In genomic region chr2:162111958-162112850, GRCh38 we compare ENCODE assay signal across 33 cellular contexts. TPM values are rescaled to one million over a fixed set of nuclear protein-coding genes. Genes with fewer than 3 reads are reported as not detected.
DNase-seq lines count a peak whose midpoint lies in the region; ATAC-seq and TF ChIP-seq lines count a peak whose summit lies in the region.
"Had no signal": no experiment of that assay in that cellular context is flagged by ENCODE, and none has a peak within 500 bp of the region (broad histone marks: within the 10 kb centered on the region; RNA-seq: fewer than 3 reads in every experiment).

No MANE protein-coding gene starts in this region.

- no peaks in the 10 kb centered on the region for H3K27me3 Mint-ChIP-seq in type B pancreatic cell
- H3K27me3 Mint-ChIP-seq: activated naive CD8-positive, alpha-beta T cell; central memory CD8-positive, alpha-beta T cell; dendritic cell treated with granulocyte-macrophage colony-stimulating factor and Interleukin-4, amounts not matched to agents 40 ng/mL and 50 ng/mL, for 4 days; stimulated activated naive CD8-positive, alpha-beta T cell treated with anti-CD3 and anti-CD28 coated beads, Interleukin-15, Interleukin-2, amounts not matched to agents 100 ng/mL and 50 ng/mL, for 24 hours had no signal

- H3K36me3 ChIP-seq in lower lobe of right lung (no peaks in the 10 kb centered on the region), testis (ENCODE audit: low read depth, missing control alignments) (no peaks in the 10 kb centered on the region)
- H3K36me3 ChIP-seq: tibial artery had no signal

- no peak overlapping the region for H3K4me3 Mint-ChIP-seq in type B pancreatic cell
- H3K4me3 Mint-ChIP-seq: activated naive CD8-positive, alpha-beta T cell; central memory CD8-positive, alpha-beta T cell; dendritic cell treated with granulocyte-macrophage colony-stimulating factor and Interleukin-4, amounts not matched to agents 40 ng/mL and 50 ng/mL, for 4 days; natural killer cell; stimulated activated naive CD8-positive, alpha-beta T cell treated with anti-CD3 and anti-CD28 coated beads, Interleukin-15, Interleukin-2, amounts not matched to agents 100 ng/mL and 50 ng/mL, for 24 hours had no signal

- no peak for TF ChIP-seq CTCF in lower lobe of right lung (IDR thresholded peaks at IDR 0.05)
- TF ChIP-seq CTCF in type B pancreatic cell (conservative IDR thresholded peaks at IDR 0.05): no peak
- TF ChIP-seq CTCF in testis (IDR thresholded peaks at IDR 0.05): no peak

- H3K4me1 ChIP-seq in lower lobe of right lung (peaks cover 26% of the 10 kb centered on the region), testis (no peaks in the 10 kb centered on the region)

- H3K4me3 ChIP-seq in lower lobe of right lung (no peak overlapping the region), testis (no peak overlapping the region)
- H3K4me3 ChIP-seq: skin epidermis, tibial artery had no signal

- TF ChIP-seq POLR2A in testis (IDR thresholded peaks at IDR 0.05): no peak

- H3K36me3 Mint-ChIP-seq in type B pancreatic cell: no peaks in the 10 kb centered on the region
- H3K36me3 Mint-ChIP-seq: natural killer cell had no signal

- H3K9me3 ChIP-seq in lower lobe of right lung (no peaks in the 10 kb centered on the region), testis (no peaks in the 10 kb centered on the region)
- H3K9me3 ChIP-seq: tibial artery had no signal

- no peaks in the 10 kb centered on the region for H3K27me3 ChIP-seq in lower lobe of right lung (ENCODE audit: low read depth)
- H3K27me3 ChIP-seq in testis: no peaks in the 10 kb centered on the region
- H3K27me3 ChIP-seq: tibial artery had no signal

- H3K9me3 Mint-ChIP-seq in type B pancreatic cell: peaks cover 9% of the 10 kb centered on the region
- H3K9me3 Mint-ChIP-seq: central memory CD8-positive, alpha-beta T cell had no signal

- 89 to 93% methylated on average over 5 of the region's 5 CpGs for WGBS in testis, 2 donors

- H3K4me1 Mint-ChIP-seq in type B pancreatic cell (ENCODE audit: unreplicated experiment): peaks cover 11% of the 10 kb centered on the region
- H3K4me1 Mint-ChIP-seq: central memory CD8-positive, alpha-beta T cell; natural killer cell had no signal

- H3K27ac Mint-ChIP-seq in type B pancreatic cell: no peak overlapping the region
- H3K27ac Mint-ChIP-seq: activated naive CD8-positive, alpha-beta T cell; dendritic cell treated with granulocyte-macrophage colony-stimulating factor and Interleukin-4, amounts not matched to agents 40 ng/mL and 50 ng/mL, for 4 days; natural killer cell; stimulated activated naive CD8-positive, alpha-beta T cell treated with anti-CD3 and anti-CD28 coated beads, Interleukin-15, Interleukin-2, amounts not matched to agents 100 ng/mL and 50 ng/mL, for 24 hours had no signal

- intact Hi-C loops in lower lobe of right lung (cut with DNase I) (no loop called here), testis (cut with DNase I; ENCODE audit: low total_unique reads) (no loop called here)

- peak; percentile 14 for DNase-seq in DMS53 treated with DMSO at 0.1 percent for 48 hours (lab: John Stamatoyannopoulos, UW; ENCODE audit: unreplicated experiment)
- peak; percentile 3 for DNase-seq in NOMO-1 treated with dmso at 0.1 percent for 144 hours (lab: John Stamatoyannopoulos, UW; ENCODE audit: unreplicated experiment)
- peak; percentile 14 for DNase-seq in epithelial cell of prostate (ENCODE audit: low read depth, low spot score)
- DNase-seq in lower lobe of right lung: no peak
- DNase-seq in occipital lobe (lab: John Stamatoyannopoulos, UW): no peak
- DNase-seq in type B pancreatic cell (ENCODE audit: extremely low spot score, unreplicated experiment): no peak
- no peak for DNase-seq in testis
- DNase-seq: activated CD4-positive, alpha-beta T cell treated with anti-CD3 and anti-CD28 coated beads, Interleukin-2, amount 50 U/mL, for 48 hours; activated CD8-positive, alpha-beta memory T cell treated with anti-CD3 and anti-CD28 coated beads, Interleukin-2, amount 50 U/mL, for 48 hours; DMS79 treated with DMSO at 0.1 percent for 48 hours; GF-D8; HCEC 1CT; left ventricle myocardium superior; natural killer cell; NCI-H1436 treated with DMSO at 0.1 percent for 48 hours; NCI-H510A; SIG-M5; tibial artery had no signal

- peak overlapping the region; percentile 26 for H3K27ac ChIP-seq in epithelial cell of prostate
- no peak overlapping the region for H3K27ac ChIP-seq in lower lobe of right lung
- H3K27ac ChIP-seq in testis: no peak overlapping the region
- H3K27ac ChIP-seq: KMS-11, tibial artery had no signal

- ATAC-seq in lower lobe of right lung (peak; percentile 50 to 53), GM18868 (IDR thresholded peaks at IDR 0.05; ENCODE audit: unreplicated experiment) (no peak)
- ATAC-seq: activated CD4-positive, CD25-positive, alpha-beta regulatory T cell treated with anti-CD3 and anti-CD28 coated beads, Interleukin-2, amount 50 U/mL, for 24 hours; left ventricle myocardium superior; natural killer cell; Panc1 had no signal

RNA-seq across cellular contexts. Expression of gene DPP4, which starts 38.2 kb away (rescaled TPM):
- total RNA-seq in lower lobe of right lung (24.5 TPM), occipital lobe (6.4 TPM), type B pancreatic cell (ENCODE audit: low replicate concordance) (55.9 and 89.4 TPM in 2 replicates), testis (1 to 10 TPM; 1.2 to 1.7 TPM)
- polyA plus RNA-seq in testis (ENCODE audit: insufficient read depth, low read depth, low replicate concordance): 6.3 TPM

RNA-seq across cellular contexts. Expression of gene GCG, which starts 39.8 kb away (rescaled TPM):
- total RNA-seq in lower lobe of right lung: not detected
- total RNA-seq in occipital lobe: not detected
- 4,376 and 4,649 TPM in 2 replicates for total RNA-seq in type B pancreatic cell (ENCODE audit: low replicate concordance)
- total RNA-seq in testis: not detected
- not detected for polyA plus RNA-seq in testis (ENCODE audit: insufficient read depth, low read depth, low replicate concordance)
- total RNA-seq: astrocyte, fibroblast of lung, HT-29, left ventricle myocardium superior, mononuclear cell, natural killer cell, omental fat pad had no signal
- polyA plus RNA-seq: BJ, fibroblast of lung had no signal

Comparison
In these comparisons a context has a peak if more than half of its experiments do, and no peak if none do; other contexts are left out.
1. DNase-seq: peak in DMS53 treated with DMSO at 0.1 percent for 48 hours (single experiment), NOMO-1 treated with dmso at 0.1 percent for 144 hours (single experiment) and epithelial cell of prostate (single experiment); none in lower lobe of right lung (single experiment), occipital lobe (single experiment), type B pancreatic cell (single experiment) and testis (single experiment).
2. RNA of gene GCG, which starts 39.8 kb away (total RNA-seq): 4,376 to 4,649 TPM in type B pancreatic cell; not detected in lower lobe of right lung (single experiment), not detected in occipital lobe (single experiment) and not detected in testis; every median in the first group is over 1,000 times any median in the second.